ENCODE assay signal across 24 cellular contexts in genomic region chr1:71053758-71054157, GRCh38. TPM values are rescaled to one million over a fixed set of nuclear protein-coding genes. Genes with fewer than 3 reads are reported as not detected.
A peak's percentile ranks its signal among the peaks of the same experiment; 100 is the strongest.
DNase-seq lines count a peak whose midpoint lies in the region; ATAC-seq and TF ChIP-seq lines count a peak whose summit lies in the region.
"Had no signal": no experiment of that assay in that cellular context is flagged by ENCODE, and none has a peak within 500 bp of the region (broad histone marks: within the 10 kb centered on the region; RNA-seq: fewer than 3 reads in every experiment).

No MANE protein-coding gene starts in this region.

- intact Hi-C loops in right cardiac atrium (cut with DNase I) = loop anchor here in 1 of 4 donors (5.0 kb wide), 1 partner anchor 526 kb away; no protein-coding TSS in a partner anchor
- intact Hi-C loops in cardiac septum (cut with DNase I) = no loop called here
- intact Hi-C loops in Panc1 (cut with micrococcal nuclease; ENCODE audit: unreplicated experiment) = no loop called here
- intact Hi-C loops in upper lobe of right lung (cut with DNase I) = no loop called here

- peaks cover 3% of the 10 kb centered on the region for H3K36me3 Mint-ChIP-seq in T-helper 2 cell treated with Interferon-gamma antibody and Interleukin-4, amounts not matched to agents 5 μg/mL and 100 μg/mL, for 36 hours (ENCODE audit: low read depth)

- ATAC-seq in right cardiac atrium (peak; percentile 30 to 44), Panc1 (peak; percentile 24; the same call in 1 of the 2 replicates), left lobe of liver (peak; percentile 30), upper lobe of right lung (peak; percentile 23), HG02759 (IDR thresholded peaks at IDR 0.05; ENCODE audit: unreplicated experiment) (no peak)
- ATAC-seq: effector memory CD8-positive, alpha-beta T cell had no signal

- TF ChIP-seq CTCF in Panc1 (IDR thresholded peaks at IDR 0.05) = no peak
- no peak for TF ChIP-seq CTCF in upper lobe of right lung (IDR thresholded peaks at IDR 0.05)

- no peak overlapping the region for H3K4me3 Mint-ChIP-seq in T-helper 2 cell treated with Interferon-gamma antibody and Interleukin-4, amounts not matched to agents 5 μg/mL and 100 μg/mL, for 36 hours
- H3K4me3 Mint-ChIP-seq: activated CD4-positive, alpha-beta memory T cell treated with anti-CD3 and anti-CD28 coated beads, Interleukin-2, amount 10 ng/mL, durations not matched to agents 7 days and 5 days; activated naive CD8-positive, alpha-beta T cell treated with anti-CD3 and anti-CD28 coated beads, Interleukin-2, amount 10 ng/mL, durations not matched to agents 7 days and 5 days; effector memory CD8-positive, alpha-beta T cell had no signal

- H3K27me3 ChIP-seq in right cardiac atrium (ENCODE audit: control insufficient read depth, insufficient read depth) (no peaks in the 10 kb centered on the region), Panc1 (ENCODE audit: control insufficient read depth, insufficient read depth, low read length) (peaks cover 12% of the 10 kb centered on the region), upper lobe of right lung (peaks cover 6% of the 10 kb centered on the region)
- H3K27me3 ChIP-seq: Peyer's patch had no signal

- WGBS in right cardiac atrium = 65% methylated on average over 7 of the region's 7 CpGs

- peaks cover 3% of the 10 kb centered on the region for H3K4me1 Mint-ChIP-seq in T-helper 2 cell treated with Interferon-gamma antibody and Interleukin-4, amounts not matched to agents 5 μg/mL and 100 μg/mL, for 36 hours (ENCODE audit: low read depth)

- H3K9me3 ChIP-seq in right cardiac atrium (ENCODE audit: control insufficient read depth, low read length) (no peaks in the 10 kb centered on the region), Panc1 (ENCODE audit: control insufficient read depth, insufficient read depth, low read depth, low read length) (no peaks in the 10 kb centered on the region), upper lobe of right lung (no peaks in the 10 kb centered on the region)
- H3K9me3 ChIP-seq: HAP-1, Peyer's patch had no signal

- DNase-seq in right cardiac atrium (peak in 1 of 3 donors; percentile 29), cardiac septum (ENCODE audit: low spot score) (no peak), Panc1 (ENCODE audit: low read depth, low spot score) (no peak), left lobe of liver (ENCODE audit: low spot score) (no peak), upper lobe of right lung (no peak), NCI-H748 (lab: John Stamatoyannopoulos, UW; ENCODE audit: unreplicated experiment) (no peak)
- no peak for DNase-seq in T-helper 2 cell treated with Interferon-gamma antibody and Interleukin-4, amounts not matched to agents 5 μg/mL and 100 μg/mL, for 36 hours (ENCODE audit: low spot score)
- DNase-seq: ACHN; activated CD4-positive, alpha-beta memory T cell treated with anti-CD3 and anti-CD28 coated beads, Interleukin-2, amount 10 ng/mL, durations not matched to agents 7 days and 5 days; activated effector memory CD4-positive, alpha-beta T cell treated with Interleukin-2 at 50 U/mL for 16 hours; activated naive CD8-positive, alpha-beta T cell treated with anti-CD3 and anti-CD28 coated beads, Interleukin-2, amount 10 ng/mL, durations not matched to agents 7 days and 5 days; effector memory CD8-positive, alpha-beta T cell; GDM1; KBM-7; kidney glomerular epithelial cell; mesenchymal stem cell; NCI-H1694; Peyer's patch; stimulated activated CD4-positive, alpha-beta T cell treated with anti-CD3 and anti-CD28 coated beads, Interleukin-4, amount 100 ng/mL, for 24 hours; T-helper 9 cell had no signal

- H3K27ac Mint-ChIP-seq in T-helper 2 cell treated with Interferon-gamma antibody and Interleukin-4, amounts not matched to agents 5 μg/mL and 100 μg/mL, for 36 hours = no peak overlapping the region
- H3K27ac Mint-ChIP-seq: activated CD4-positive, alpha-beta memory T cell treated with anti-CD3 and anti-CD28 coated beads, Interleukin-2, amount 10 ng/mL, durations not matched to agents 7 days and 5 days; activated naive CD8-positive, alpha-beta T cell treated with anti-CD3 and anti-CD28 coated beads, Interleukin-2, amount 10 ng/mL, durations not matched to agents 7 days and 5 days; effector memory CD8-positive, alpha-beta T cell had no signal

- CTCF ChIA-PET in Panc1 (lab: Charles Lee) = no interaction called here

- H3K36me3 ChIP-seq in Panc1 (ENCODE audit: control insufficient read depth, insufficient read depth, low read length) = no peaks in the 10 kb centered on the region
- H3K36me3 ChIP-seq in upper lobe of right lung = peaks cover 10% of the 10 kb centered on the region

- in situ Hi-C loops in Panc1 (cut with HindIII; ENCODE audit: low pct_unique_long_range_greater_than_20kb, low sequenced_read_pairs) = no loop called here

- H3K4me1 ChIP-seq in right cardiac atrium (ENCODE audit: control insufficient read depth, insufficient read depth, low read length) (no peaks in the 10 kb centered on the region), Panc1 (ENCODE audit: control insufficient read depth, insufficient read depth, low read length) (no peaks in the 10 kb centered on the region; the same call in 1 of the 2 replicates), upper lobe of right lung (no peaks in the 10 kb centered on the region)
- H3K4me1 ChIP-seq: Peyer's patch had no signal

- H3K27me3 Mint-ChIP-seq in T-helper 2 cell treated with Interferon-gamma antibody and Interleukin-4, amounts not matched to agents 5 μg/mL and 100 μg/mL, for 36 hours (ENCODE audit: low read depth) = peaks cover 14% of the 10 kb centered on the region

- H3K27ac ChIP-seq in right cardiac atrium (ENCODE audit: low read length) (no peak overlapping the region), Panc1 (ENCODE audit: low read length) (no peak overlapping the region), upper lobe of right lung (no peak overlapping the region)
- H3K27ac ChIP-seq: C4-2B, Peyer's patch had no signal

- no TSS peak for BruUV-seq in Panc1 (replicated peaks; lab: Mats Ljungman, UMichigan)

- H3K9me3 Mint-ChIP-seq in T-helper 2 cell treated with Interferon-gamma antibody and Interleukin-4, amounts not matched to agents 5 μg/mL and 100 μg/mL, for 36 hours = no peaks in the 10 kb centered on the region
- H3K9me3 Mint-ChIP-seq: activated CD4-positive, alpha-beta memory T cell treated with anti-CD3 and anti-CD28 coated beads, Interleukin-2, amount 10 ng/mL, durations not matched to agents 7 days and 5 days; activated naive CD8-positive, alpha-beta T cell treated with anti-CD3 and anti-CD28 coated beads, Interleukin-2, amount 10 ng/mL, durations not matched to agents 7 days and 5 days; effector memory CD8-positive, alpha-beta T cell had no signal

- H3K4me3 ChIP-seq in right cardiac atrium (ENCODE audit: low read length) = no peak overlapping the region
- no peak overlapping the region for H3K4me3 ChIP-seq in Panc1 (ENCODE audit: low read depth in 2 of 2, low read length in 2 of 2)
- no peak overlapping the region for H3K4me3 ChIP-seq in upper lobe of right lung
- H3K4me3 ChIP-seq: HAP-1, Peyer's patch, smooth muscle cell had no signal

- POLR2A ChIA-PET in Panc1 (lab: Charles Lee) = no interaction called here

RNA-seq across cellular contexts. Expression of gene PTGER3, which starts 6.1 kb away (rescaled TPM):
- total RNA-seq in right cardiac atrium (1 to 10 TPM in 3 of 4 donors, under 1 TPM in 1; 0.45 to 3.8 (median 1.5) TPM), cardiac septum (1.1 TPM), Panc1 (2021; ENCODE audit: unreplicated experiment) (0.08 TPM), left lobe of liver (0.05 TPM), upper lobe of right lung (2.7 TPM)
- polyA plus RNA-seq in right cardiac atrium = 1.3 TPM
- polyA plus RNA-seq in Panc1 (2012; ENCODE audit: insufficient read length) = not detected

RNA-seq across cellular contexts. Expression of gene ZRANB2, which starts 27.1 kb away (rescaled TPM):
- total RNA-seq in right cardiac atrium (10 to 100 TPM; 58.2 to 67.1 (median 59.9) TPM), cardiac septum (51.2 TPM), Panc1 (2021; ENCODE audit: unreplicated experiment) (64.9 TPM), left lobe of liver (21.5 TPM), upper lobe of right lung (85.0 TPM)
- 45.9 TPM for polyA plus RNA-seq in right cardiac atrium
- 25.9 TPM for polyA plus RNA-seq in Panc1 (2012; ENCODE audit: insufficient read length)
